In genomic region chr1:68207129-68207689, GRCh38 we compare ENCODE assay signal across 16 cellular contexts. TPM values are rescaled to one million over a fixed set of nuclear protein-coding genes. Genes with fewer than 3 reads are reported as not detected.
DNase-seq lines count a peak whose midpoint lies in the region; ATAC-seq, FAIRE-seq and TF ChIP-seq lines count a peak whose summit lies in the region.
"Had no signal": no experiment of that assay in that cellular context is flagged by ENCODE, and none has a peak within 500 bp of the region (broad histone marks: within the 10 kb centered on the region; RNA-seq: fewer than 3 reads in every experiment).

No MANE protein-coding gene starts in this region.

- BruUV-seq in A673 (replicated peaks; lab: Mats Ljungman, UMichigan) (no TSS peak), PC-3 (replicated peaks; lab: Mats Ljungman, UMichigan) (no TSS peak)

- TF ChIP-seq CTCF in A673 (conservative IDR thresholded peaks at IDR 0.05; ENCODE audit: low read depth, low read length) (no peak), PC-3 (conservative IDR thresholded peaks at IDR 0.05; ENCODE audit: low read depth, low read length) (no peak)

- CTCF ChIA-PET in A673 (lab: Charles Lee), result interaction anchor here (0.6 kb wide), 1 partner anchor 21 kb away, joined by 5 read pairs; no protein-coding TSS in a partner anchor
- CTCF ChIA-PET in PC-3 (lab: Charles Lee), result interaction anchor here (0.9 kb wide), 1 partner anchor 87 kb away, joined by 3 read pairs; no protein-coding TSS in a partner anchor

- peak; percentile 65 for DNase-seq in A673 (ENCODE audit: low spot score)
- DNase-seq in PC-3, result peak; percentile 78
- DNase-seq in stimulated activated CD4-positive, alpha-beta T cell treated with anti-CD3 and anti-CD28 coated beads, Interleukin-1b, Interleukin-23, amount 100 ng/mL, for 48 hours, result no peak
- DNase-seq: activated CD4-positive, CD25-positive, alpha-beta regulatory T cell; activated T-cell treated with anti-CD3 and anti-CD28 coated beads, Interleukin-2, amount 50 U/mL, for 1 hour; amniotic stem cell; DMS153; naive B cell; NCI-H774 had no signal

- H3K4me1 ChIP-seq in A673 (ENCODE audit: insufficient read depth, low read length, poor library complexity, severe bottlenecking) (peaks cover 43% of the 10 kb centered on the region), PC-3 (ENCODE audit: insufficient read depth, low read length) (peaks cover 27% of the 10 kb centered on the region), muscle layer of colon (ENCODE audit: insufficient read depth, low read length) (peaks cover 80% of the 10 kb centered on the region)

- H3K27me3 ChIP-seq in A673 (replicated peaks; ENCODE audit: insufficient read depth, low read depth, low read length, poor library complexity) (no peaks in the 10 kb centered on the region), PC-3 (ENCODE audit: low read length) (no peaks in the 10 kb centered on the region), muscle layer of colon (ENCODE audit: control insufficient read depth in 1 of 2, insufficient read depth in 2 of 2, low read length in 2 of 2) (no peaks in the 10 kb centered on the region)

- no peaks in the 10 kb centered on the region for H3F3A ChIP-seq in PC-3 (ENCODE audit: low read length, unreplicated experiment)

- no peaks in the 10 kb centered on the region for H3K9me2 ChIP-seq in PC-3 (replicated peaks; ENCODE audit: low read length)

- no peaks in the 10 kb centered on the region for H4K20me1 ChIP-seq in PC-3 (ENCODE audit: low read length)

- FAIRE-seq in endometrium (lab: Jason Lieb, UNC), result peak; percentile 85
- FAIRE-seq: H1 had no signal

- intact Hi-C loops in A673 (cut with micrococcal nuclease; ENCODE audit: unreplicated experiment), result no loop called here
- intact Hi-C loops in PC-3 (cut with micrococcal nuclease), result no loop called here

- H3K4me2 ChIP-seq in PC-3 (ENCODE audit: low read length), result peak overlapping the region; percentile 32; the same call in 1 of the 2 replicates

- H3K9ac ChIP-seq in PC-3 (ENCODE audit: low read length) (no peak overlapping the region), muscle layer of colon (ENCODE audit: low read length) (no peak overlapping the region)

- ATAC-seq in PC-3, result peak; percentile 48
- no peak for ATAC-seq in HG02840 (IDR thresholded peaks at IDR 0.05; ENCODE audit: low FRiP score, unreplicated experiment)
- no peak for ATAC-seq in GM19395 (IDR thresholded peaks at IDR 0.05; ENCODE audit: unreplicated experiment)
- ATAC-seq in HG03039 (IDR thresholded peaks at IDR 0.05; ENCODE audit: unreplicated experiment), result no peak

- H3K79me2 ChIP-seq in PC-3 (ENCODE audit: low read length), result no peaks in the 10 kb centered on the region

- H3K27ac ChIP-seq in A673 (ENCODE audit: low read depth, low read length, poor library complexity, severe bottlenecking), result no peak overlapping the region
- H3K27ac ChIP-seq in PC-3 (ENCODE audit: low read length), result no peak overlapping the region
- peak overlapping the region; percentile 30 for H3K27ac ChIP-seq in muscle layer of colon (ENCODE audit: low read depth, low read length)
- H3K27ac ChIP-seq: epithelial cell of prostate had no signal

- no peak overlapping the region for H2AFZ ChIP-seq in PC-3 (ENCODE audit: low read length)

- no peaks in the 10 kb centered on the region for H3K9me3 ChIP-seq in A673 (ENCODE audit: low read depth, low read length, poor library complexity, severe bottlenecking)
- H3K9me3 ChIP-seq in PC-3 (ENCODE audit: low read length), result no peaks in the 10 kb centered on the region
- no peaks in the 10 kb centered on the region for H3K9me3 ChIP-seq in muscle layer of colon (ENCODE audit: low read length)

- H3K4me3 ChIP-seq in A673 (ENCODE audit: low read depth, low read length, poor library complexity, severe bottlenecking) (no peak overlapping the region), PC-3 (ENCODE audit: low read length) (no peak overlapping the region), muscle layer of colon (ENCODE audit: low read depth in 1 of 2, low read length in 2 of 2) (no peak overlapping the region)

- POLR2A ChIA-PET in A673 (lab: Charles Lee; ENCODE audit: low non-redundant PET), result interaction anchor here (0.5 kb wide), 2 partner anchors 14 to 46 kb away, joined by 3 read pairs; no protein-coding TSS in a partner anchor
- POLR2A ChIA-PET in PC-3 (lab: Charles Lee; ENCODE audit: unreplicated experiment), result interaction anchor here (0.7 kb wide), 1 partner anchor 44 kb away, joined by 4 read pairs; no protein-coding TSS in a partner anchor

- H3K36me3 ChIP-seq in A673 (ENCODE audit: insufficient read depth, low read length, poor library complexity, severe bottlenecking), result no peaks in the 10 kb centered on the region
- H3K36me3 ChIP-seq in PC-3 (ENCODE audit: low read depth, low read length), result no peaks in the 10 kb centered on the region
- H3K36me3 ChIP-seq in muscle layer of colon (ENCODE audit: insufficient read depth, low read length), result no peaks in the 10 kb centered on the region

RNA-seq across cellular contexts. Expression of gene WLS, which starts 25.1 kb away (rescaled TPM):
- total RNA-seq in A673 (2021) (144 and 149 TPM in 2 replicates), PC-3 (2014; rRNA removed) (15.3 and 19.1 TPM in 2 replicates)
